8 cellular contexts compared by ENCODE assay signal in genomic region chr15:72229947-72230196, GRCh38. TPM values are rescaled to one million over a fixed set of nuclear protein-coding genes. Genes with fewer than 3 reads are reported as not detected.
DNase-seq lines count a peak whose midpoint lies in the region; ATAC-seq and TF ChIP-seq lines count a peak whose summit lies in the region.

No MANE protein-coding gene starts in this region.

- TF ChIP-seq POLR2A in NB4 (IDR thresholded peaks at IDR 0.05; ENCODE audit: extremely low read depth, insufficient read length) = no peak

- H3K4me2 ChIP-seq in neural cell (ENCODE audit: low read length) = peak overlapping the region; percentile 71

- POLR2A ChIA-PET in BJ (lab: Charles Lee) = interaction anchor here (0.6 kb wide), 1 partner anchor 1397 kb away, joined by 3 read pairs; no protein-coding TSS in a partner anchor

- H3K4me3 ChIP-seq in BJ (ENCODE audit: low read depth, low read length) (peak overlapping the region; percentile 98), NB4 (ENCODE audit: low read depth, low read length) (peak overlapping the region; percentile 83), neural cell (ENCODE audit: low read length) (peak overlapping the region; percentile 99)
- H3K4me3 ChIP-seq in effector memory CD4-positive, alpha-beta T cell (ENCODE audit: insufficient read depth, low read depth, low read length, poor library complexity, severe bottlenecking) = peak overlapping the region; percentile 86

- TF ChIP-seq CTCF in BJ (IDR thresholded peaks at IDR 0.05; ENCODE audit: insufficient read depth, low read depth, low read length) (no peak), NB4 (IDR thresholded peaks at IDR 0.05; ENCODE audit: low read depth, low read length) (no peak), neural cell (IDR thresholded peaks at IDR 0.05; ENCODE audit: poor library complexity, severe bottlenecking) (no peak)

- intact Hi-C loops in posterior vena cava (cut with DNase I) = no loop called here

- H3K9ac ChIP-seq in neural cell (ENCODE audit: low read length) = peak overlapping the region; percentile 95

- no peak for TF ChIP-seq EP300 in neural cell (conservative IDR thresholded peaks at IDR 0.05; ENCODE audit: poor library complexity, severe bottlenecking)

- no peak for DNase-seq in BJ (ENCODE audit: low read depth)
- DNase-seq in NB4 (ENCODE audit: low read depth) = no peak
- no peak for DNase-seq in effector memory CD4-positive, alpha-beta T cell
- no peak for DNase-seq in dedifferentiated amniotic fluid mesenchymal stem cell (ENCODE audit: extremely low spot score)
- DNase-seq in posterior vena cava (ENCODE audit: low spot score) = no peak

- no peaks in the 10 kb centered on the region for H3K9me2 ChIP-seq in neural cell (ENCODE audit: insufficient read depth, low read length)

- peak overlapping the region; percentile 93 for H3K27ac ChIP-seq in effector memory CD4-positive, alpha-beta T cell (ENCODE audit: insufficient read depth, low read length, poor library complexity, severe bottlenecking)
- H3K27ac ChIP-seq in neural cell (ENCODE audit: low read length) = peak overlapping the region; percentile 92

- H3K36me3 ChIP-seq in BJ (ENCODE audit: control insufficient read depth, insufficient read depth, low read length) (0 out of 2 replicates have a peak, but pooled peaks cover 2% of the 10 kb centered on the region), neural cell (ENCODE audit: insufficient read depth, low read length) (no peaks in the 10 kb centered on the region)
- peaks cover 6% of the 10 kb centered on the region for H3K36me3 ChIP-seq in effector memory CD4-positive, alpha-beta T cell (ENCODE audit: control insufficient read depth, insufficient read depth, low read length)

- peaks cover 45% of the 10 kb centered on the region for H3K4me1 ChIP-seq in effector memory CD4-positive, alpha-beta T cell (ENCODE audit: control insufficient read depth, insufficient read depth, low read length, poor library complexity, severe bottlenecking)

- ATAC-seq in GM19467 (IDR thresholded peaks at IDR 0.05; ENCODE audit: unreplicated experiment) (no peak), GM21529 (IDR thresholded peaks at IDR 0.05; ENCODE audit: unreplicated experiment) (no peak)

- no peaks in the 10 kb centered on the region for H3K27me3 ChIP-seq in BJ (ENCODE audit: control insufficient read depth, insufficient read depth, low read length)
- H3K27me3 ChIP-seq in effector memory CD4-positive, alpha-beta T cell (replicated peaks; ENCODE audit: control insufficient read depth, insufficient read depth, low read length, poor library complexity, severe bottlenecking) = no peaks in the 10 kb centered on the region
- no peaks in the 10 kb centered on the region for H3K27me3 ChIP-seq in neural cell (ENCODE audit: insufficient read depth, low read depth, low read length)

- TF ChIP-seq RAD21 in neural cell (conservative IDR thresholded peaks at IDR 0.05) = no peak

- peak overlapping the region; percentile 46 for H2AFZ ChIP-seq in neural cell (ENCODE audit: low read depth, low read length)

- no peaks in the 10 kb centered on the region for H4K20me1 ChIP-seq in neural cell (ENCODE audit: insufficient read depth)

- no peaks in the 10 kb centered on the region for H3K9me3 ChIP-seq in effector memory CD4-positive, alpha-beta T cell (ENCODE audit: control insufficient read depth, low read length)
- no peaks in the 10 kb centered on the region for H3K9me3 ChIP-seq in neural cell (ENCODE audit: low read length)

- H3F3A ChIP-seq in neural cell (ENCODE audit: insufficient read depth, low read length, poor library complexity, severe bottlenecking) = no peaks in the 10 kb centered on the region

- peaks cover 42% of the 10 kb centered on the region for H3K79me2 ChIP-seq in neural cell (replicated peaks; ENCODE audit: insufficient read depth, low read length)

- CTCF ChIA-PET in BJ (lab: Yijun Ruan, JAX) = interaction anchor here (0.9 to 1.9 kb wide), 4 partner anchors 28 to 83 kb away, joined by 3 to 7 read pairs (median 5); no protein-coding TSS in a partner anchor

TF ChIP-seq in neural cell, 6 proteins besides CTCF, POLR2A, EP300 and RAD21:
- no peak for TF ChIP-seq MXI1 (conservative IDR thresholded peaks at IDR 0.05; ENCODE audit: poor library complexity, severe bottlenecking)
- TF ChIP-seq, protein P1, sequence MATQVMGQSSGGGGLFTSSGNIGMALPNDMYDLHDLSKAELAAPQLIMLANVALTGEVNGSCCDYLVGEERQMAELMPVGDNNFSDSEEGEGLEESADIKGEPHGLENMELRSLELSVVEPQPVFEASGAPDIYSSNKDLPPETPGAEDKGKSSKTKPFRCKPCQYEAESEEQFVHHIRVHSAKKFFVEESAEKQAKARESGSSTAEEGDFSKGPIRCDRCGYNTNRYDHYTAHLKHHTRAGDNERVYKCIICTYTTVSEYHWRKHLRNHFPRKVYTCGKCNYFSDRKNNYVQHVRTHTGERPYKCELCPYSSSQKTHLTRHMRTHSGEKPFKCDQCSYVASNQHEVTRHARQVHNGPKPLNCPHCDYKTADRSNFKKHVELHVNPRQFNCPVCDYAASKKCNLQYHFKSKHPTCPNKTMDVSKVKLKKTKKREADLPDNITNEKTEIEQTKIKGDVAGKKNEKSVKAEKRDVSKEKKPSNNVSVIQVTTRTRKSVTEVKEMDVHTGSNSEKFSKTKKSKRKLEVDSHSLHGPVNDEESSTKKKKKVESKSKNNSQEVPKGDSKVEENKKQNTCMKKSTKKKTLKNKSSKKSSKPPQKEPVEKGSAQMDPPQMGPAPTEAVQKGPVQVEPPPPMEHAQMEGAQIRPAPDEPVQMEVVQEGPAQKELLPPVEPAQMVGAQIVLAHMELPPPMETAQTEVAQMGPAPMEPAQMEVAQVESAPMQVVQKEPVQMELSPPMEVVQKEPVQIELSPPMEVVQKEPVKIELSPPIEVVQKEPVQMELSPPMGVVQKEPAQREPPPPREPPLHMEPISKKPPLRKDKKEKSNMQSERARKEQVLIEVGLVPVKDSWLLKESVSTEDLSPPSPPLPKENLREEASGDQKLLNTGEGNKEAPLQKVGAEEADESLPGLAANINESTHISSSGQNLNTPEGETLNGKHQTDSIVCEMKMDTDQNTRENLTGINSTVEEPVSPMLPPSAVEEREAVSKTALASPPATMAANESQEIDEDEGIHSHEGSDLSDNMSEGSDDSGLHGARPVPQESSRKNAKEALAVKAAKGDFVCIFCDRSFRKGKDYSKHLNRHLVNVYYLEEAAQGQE (IDR thresholded peaks at IDR 0.05; ENCODE audit: borderline replicate concordance) = no peak
- TF ChIP-seq POLR2AphosphoS5 (IDR thresholded peaks at IDR 0.05) = no peak
- TF ChIP-seq EZH2 (IDR thresholded peaks at IDR 0.05; ENCODE audit: borderline replicate concordance, insufficient read depth, low read length, poor library complexity, severe bottlenecking) = no peak
- no peak for TF ChIP-seq TAF1 (IDR thresholded peaks at IDR 0.05; ENCODE audit: low read depth)
- TF ChIP-seq SMC3 (conservative IDR thresholded peaks at IDR 0.05; ENCODE audit: poor library complexity) = no peak

RNA-seq across cellular contexts. Expression of gene PKM, which starts 1.1 kb away (rescaled TPM):
- 2,101 and 2,533 TPM in 2 replicates for polyA plus RNA-seq in BJ (2011; rRNA removed)
- 1,760 and 2,530 TPM in 2 replicates for polyA minus RNA-seq in BJ (2011; rRNA and poly(A)+ RNA removed)
- 361 and 383 TPM in 2 replicates for polyA plus RNA-seq in neural cell
- polyA minus RNA-seq in neural cell = 293 and 323 TPM in 2 replicates
- 100 to 1,000 TPM; 554 to 783 TPM for total RNA-seq in posterior vena cava

RNA-seq across cellular contexts. Expression of gene GRAMD2A, which starts 32.3 kb away (rescaled TPM):
- polyA plus RNA-seq in BJ (2011; rRNA removed) (0.17 and 0.21 TPM in 2 replicates), neural cell (1.9 and 3.2 TPM in 2 replicates)
- 0.21 TPM in 1 of 2 replicates, not detected in the other for polyA minus RNA-seq in BJ (2011; rRNA and poly(A)+ RNA removed)
- polyA minus RNA-seq in neural cell = 2.1 and 2.9 TPM in 2 replicates
- total RNA-seq in posterior vena cava = under 1 TPM in 1 of 2 donors, not detected in 1; 0.10 TPM

RNA-seq across cellular contexts. Expression of gene PARP6, which starts 42.5 kb away (rescaled TPM):
- 69.7 and 73.4 TPM in 2 replicates for polyA plus RNA-seq in BJ (2011; rRNA removed)
- polyA minus RNA-seq in BJ (2011; rRNA and poly(A)+ RNA removed) = 27.0 and 27.8 TPM in 2 replicates
- polyA plus RNA-seq in neural cell = 200 and 218 TPM in 2 replicates
- 138 and 150 TPM in 2 replicates for polyA minus RNA-seq in neural cell
- 10 to 100 TPM; 37.6 to 57.0 TPM for total RNA-seq in posterior vena cava
